15 cellular contexts compared by ENCODE assay signal in the genomic region with DNA sequence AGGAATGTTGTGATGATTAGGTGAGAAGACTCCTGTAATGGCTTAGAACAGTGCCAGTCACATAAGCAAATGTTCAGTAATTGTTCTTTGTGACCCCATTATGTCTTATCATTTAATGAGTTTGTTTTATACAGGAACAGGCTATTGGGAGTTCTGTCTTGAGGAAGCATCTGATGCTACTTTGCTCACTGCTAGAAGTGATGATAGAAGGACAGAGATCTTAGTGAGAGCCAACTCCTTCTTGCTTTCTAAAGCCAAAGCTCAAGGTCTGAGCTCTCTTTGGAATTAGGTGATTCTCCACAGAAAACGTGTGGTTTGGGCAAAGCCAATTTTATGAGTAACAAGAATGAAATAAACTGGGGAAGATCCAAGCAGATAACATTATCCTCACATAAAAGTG.
"Had no signal": no experiment of that assay in that cellular context is flagged by ENCODE, and none has a peak within 500 bp of the region (broad histone marks: within the 10 kb centered on the region; RNA-seq: fewer than 3 reads in every experiment).

No MANE protein-coding gene starts in this region.

- H3K9me3 ChIP-seq: esophagus muscularis mucosa, gastroesophageal sphincter, left lung, lower lobe of right lung, mucosa of descending colon had no signal

- H3K4me3 ChIP-seq: coronary artery, dorsolateral prefrontal cortex, esophagus muscularis mucosa, gastroesophageal sphincter, heart right ventricle, left lung, lower lobe of right lung, mucosa of descending colon had no signal

- H3K4me1 ChIP-seq: foreskin keratinocyte, gastroesophageal sphincter, left lung, lower lobe of right lung had no signal

- H3K27me3 ChIP-seq: dorsolateral prefrontal cortex, esophagus muscularis mucosa, foreskin keratinocyte, gastroesophageal sphincter, heart right ventricle, left lung had no signal

- DNase-seq: dermis blood vessel endothelial cell; dorsolateral prefrontal cortex; effector CD4-positive, alpha-beta T cell; effector memory CD4-positive, alpha-beta T cell; foreskin keratinocyte; hippocampal formation; left lung; lower lobe of right lung; mesenchymal stem cell; mucosa of descending colon; naive B cell had no signal

- H3K36me3 ChIP-seq: esophagus muscularis mucosa, gastroesophageal sphincter, heart right ventricle, left lung, lower lobe of right lung had no signal

- ATAC-seq: foreskin keratinocyte, gastroesophageal sphincter, left lung, lower lobe of right lung, mucosa of descending colon had no signal

- H3K27ac ChIP-seq: coronary artery, dorsolateral prefrontal cortex, esophagus muscularis mucosa, foreskin keratinocyte, gastroesophageal sphincter, heart right ventricle, left lung, lower lobe of right lung had no signal
